In the genomic region with DNA sequence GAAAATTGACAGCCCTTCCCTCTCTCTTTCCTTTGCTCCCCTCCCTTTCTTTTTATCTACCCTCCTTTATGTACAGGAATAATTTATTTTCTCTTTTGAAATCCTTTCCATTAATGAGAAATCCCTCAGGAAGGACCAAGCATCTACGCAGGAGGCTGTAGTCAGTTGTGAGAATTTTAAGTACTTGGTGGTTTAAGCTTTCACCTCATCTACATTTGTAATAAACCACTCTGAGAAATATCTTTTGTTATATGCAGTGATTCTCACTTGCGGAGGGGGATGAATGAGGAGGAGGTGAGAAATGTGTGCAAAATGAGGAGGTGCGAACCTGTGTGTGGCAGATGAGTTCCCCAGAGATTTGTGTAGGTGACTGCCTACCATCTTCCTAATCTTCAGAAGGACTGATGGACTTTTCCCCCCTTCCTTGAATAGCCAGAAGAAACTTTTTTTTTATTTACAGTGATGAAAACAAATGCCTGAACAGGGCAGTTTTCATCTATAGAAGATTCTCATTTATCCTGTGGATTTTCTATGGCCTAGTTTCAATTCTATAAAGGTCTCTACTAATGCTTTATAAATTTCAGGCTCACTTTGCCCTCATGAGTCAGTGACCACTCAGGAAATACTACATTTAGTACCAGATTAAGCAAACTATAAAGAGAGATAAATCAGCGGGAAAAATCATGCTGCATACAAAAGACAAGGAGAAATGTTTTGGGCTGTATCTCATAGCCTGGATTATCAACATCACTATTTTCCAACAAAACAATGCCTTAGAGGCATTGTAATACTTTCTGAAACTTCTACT, we compare ENCODE assay signal across 20 cellular contexts.
A peak's percentile ranks its signal among the peaks of the same experiment; 100 is the strongest.
DNase-seq lines count a peak whose midpoint lies in the region; ATAC-seq and TF ChIP-seq lines count a peak whose summit lies in the region.
"Had no signal": no experiment of that assay in that cellular context is flagged by ENCODE, and none has a peak within 500 bp of the region (broad histone marks: within the 10 kb centered on the region; RNA-seq: fewer than 3 reads in every experiment).

No MANE protein-coding gene starts in this region.

- H3F3A ChIP-seq in PC-3 (ENCODE audit: low read length, unreplicated experiment) = no peaks in the 10 kb centered on the region

- TF ChIP-seq CTCF in PC-3 (conservative IDR thresholded peaks at IDR 0.05; ENCODE audit: low read depth, low read length) = no peak
- TF ChIP-seq CTCF in fibroblast of lung (conservative IDR thresholded peaks at IDR 0.05 in 1 of 2, IDR thresholded peaks at IDR 0.05 in 1 of 2; ENCODE audit: low read depth in 1 of 2, low read length in 2 of 2) = no peak

- no TSS peak for BruUV-seq in PC-3 (replicated peaks; lab: Mats Ljungman, UMichigan)

- H4K20me1 ChIP-seq in PC-3 (ENCODE audit: low read length) (no peaks in the 10 kb centered on the region), fibroblast of lung (ENCODE audit: control insufficient read depth, extremely low read depth, insufficient read depth, low read length) (no peaks in the 10 kb centered on the region)

- H3K4me1 ChIP-seq in PC-3 (ENCODE audit: insufficient read depth, low read length) (peaks cover 13% of the 10 kb centered on the region), fibroblast of lung (ENCODE audit: control insufficient read depth, extremely low read depth, insufficient read depth, low read length) (peaks cover 2% of the 10 kb centered on the region)
- H3K4me1 ChIP-seq: breast epithelium, gastroesophageal sphincter had no signal

- no peak overlapping the region for H3K9ac ChIP-seq in PC-3 (ENCODE audit: low read length)
- no peak overlapping the region for H3K9ac ChIP-seq in fibroblast of lung (ENCODE audit: insufficient read depth, low read length)

- POLR2A ChIA-PET in PC-3 (lab: Charles Lee; ENCODE audit: unreplicated experiment) = no interaction called here

- H3K4me3 ChIP-seq in PC-3 (ENCODE audit: low read length) (0 out of 2 replicates have a peak overlapping the region, but pooled peaks have one; percentile 15), fibroblast of lung (replicated peaks in 1 of 4; ENCODE audit: control extremely low read depth in 1 of 4, insufficient read depth in 1 of 4, low read depth in 3 of 4, low read length in 4 of 4) (no peak overlapping the region), skeletal muscle cell (ENCODE audit: low read depth, low read length) (no peak overlapping the region)
- H3K4me3 ChIP-seq: breast epithelium, gastroesophageal sphincter, lung had no signal

- ATAC-seq in PC-3 (peak; percentile 95), Right ventricle myocardium inferior (no peak)
- ATAC-seq: gastroesophageal sphincter, natural killer cell had no signal

- peak overlapping the region; percentile 57 for H3K4me2 ChIP-seq in PC-3 (ENCODE audit: low read length)
- no peak overlapping the region for H3K4me2 ChIP-seq in fibroblast of lung (ENCODE audit: extremely low read depth, insufficient read depth, low read length)

- DNase-seq in GM03348 (ENCODE audit: low spot score) (peak; percentile 32), PC-3 (peak; percentile 59), fibroblast of lung (ENCODE audit: low read depth in 2 of 2) (peak; percentile 6 to 84), skeletal muscle cell (ENCODE audit: low read depth) (peak; percentile 29), NCI-H2081 treated with DMSO at 0.1 percent for 48 hours (lab: John Stamatoyannopoulos, UW) (no peak), amniotic stem cell (lab: John Stamatoyannopoulos, UW) (no peak), Right ventricle myocardium inferior (ENCODE audit: missing footprints) (no peak)
- DNase-seq: activated CD4-positive, alpha-beta T cell treated with anti-CD3 and anti-CD28 coated beads for 48 hours; activated naive CD4-positive, alpha-beta T cell treated with anti-CD3 and anti-CD28 coated beads for 36 hours; CD4-positive, CD25-positive, alpha-beta regulatory T cell; effector memory CD4-positive, alpha-beta T cell; GOT3; MV-4-11; natural killer cell; SIG-M5; stimulated activated CD4-positive, alpha-beta T cell treated with anti-CD3 and anti-CD28 coated beads, Interleukin-1b, Interleukin-23, amount 100 ng/mL, for 48 hours; substantia nigra had no signal

- H3K36me3 ChIP-seq in PC-3 (ENCODE audit: low read depth, low read length) = no peaks in the 10 kb centered on the region
- no peaks in the 10 kb centered on the region for H3K36me3 ChIP-seq in fibroblast of lung (ENCODE audit: control insufficient read depth, insufficient read depth, low read length)
- H3K36me3 ChIP-seq: breast epithelium, gastroesophageal sphincter had no signal

- H3K27me3 ChIP-seq in PC-3 (ENCODE audit: low read length) = no peaks in the 10 kb centered on the region
- no peaks in the 10 kb centered on the region for H3K27me3 ChIP-seq in fibroblast of lung (ENCODE audit: control insufficient read depth, insufficient read depth, low read length)
- H3K27me3 ChIP-seq: breast epithelium, gastroesophageal sphincter had no signal

- CTCF ChIA-PET in PC-3 (lab: Charles Lee) = no interaction called here

- intact Hi-C loops in PC-3 (cut with micrococcal nuclease) (no loop called here), Right ventricle myocardium inferior (cut with DNase I) (loop anchor here (1.0 kb wide), 1 partner anchor 22 kb away; no protein-coding TSS in a partner anchor)

- H3K79me2 ChIP-seq in PC-3 (ENCODE audit: low read length) = no peaks in the 10 kb centered on the region
- H3K79me2 ChIP-seq in fibroblast of lung (ENCODE audit: control insufficient read depth, insufficient read depth, low read length) = no peaks in the 10 kb centered on the region

- H3K9me2 ChIP-seq in PC-3 (replicated peaks; ENCODE audit: low read length) = no peaks in the 10 kb centered on the region

- H2AFZ ChIP-seq in PC-3 (ENCODE audit: low read length) (no peak overlapping the region), fibroblast of lung (ENCODE audit: low read length) (no peak overlapping the region)

- peak overlapping the region; percentile 53 for H3K27ac ChIP-seq in PC-3 (ENCODE audit: low read length)
- peak overlapping the region; percentile 8 for H3K27ac ChIP-seq in fibroblast of lung (ENCODE audit: insufficient read depth, low read length)
- H3K27ac ChIP-seq: breast epithelium, gastroesophageal sphincter had no signal

- H3K9me3 ChIP-seq in PC-3 (ENCODE audit: low read length) = no peaks in the 10 kb centered on the region
- no peaks in the 10 kb centered on the region for H3K9me3 ChIP-seq in fibroblast of lung (ENCODE audit: control insufficient read depth, insufficient read depth, low read depth, low read length)
- H3K9me3 ChIP-seq: breast epithelium, gastroesophageal sphincter had no signal

Comparison
In these comparisons a context has a peak if more than half of its experiments do, and no peak if none do; other contexts are left out.
1. DNase-seq: peak in GM03348 (single experiment), PC-3 (single experiment), fibroblast of lung (2 of 2) and skeletal muscle cell (single experiment); none in NCI-H2081 treated with DMSO at 0.1 percent for 48 hours (single experiment), amniotic stem cell (single experiment) and Right ventricle myocardium inferior (single experiment).